In the genomic region with DNA sequence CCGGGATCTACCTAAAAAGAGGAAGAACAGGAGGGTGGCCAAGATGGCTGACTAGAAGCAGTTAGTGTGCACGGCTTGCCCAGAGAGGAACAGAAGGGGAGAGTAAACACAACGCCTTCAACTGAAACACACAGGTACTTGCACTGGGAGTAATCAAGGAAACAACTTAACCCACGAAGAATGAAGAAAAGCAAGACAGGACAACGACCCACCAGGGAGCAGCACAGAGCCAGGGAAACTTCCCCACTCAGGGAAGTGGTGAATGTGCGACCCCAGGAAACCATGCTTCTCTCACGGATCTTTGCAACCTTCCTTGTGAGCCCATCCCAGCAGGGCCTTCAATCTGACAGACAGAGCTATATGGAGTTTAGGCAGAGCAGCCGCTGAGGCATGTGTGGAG, we compare ENCODE assay signal across 19 cellular contexts. TPM values are rescaled to one million over a fixed set of nuclear protein-coding genes. Genes with fewer than 3 reads are reported as not detected.
DNase-seq lines count a peak whose midpoint lies in the region; ATAC-seq, FAIRE-seq and TF ChIP-seq lines count a peak whose summit lies in the region.
"Had no signal": no experiment of that assay in that cellular context is flagged by ENCODE, and none has a peak within 500 bp of the region (broad histone marks: within the 10 kb centered on the region; RNA-seq: fewer than 3 reads in every experiment).

No MANE protein-coding gene starts in this region.

- no peaks in the 10 kb centered on the region for H4K20me1 ChIP-seq in K562 (replicated peaks; ENCODE audit: control insufficient read depth, insufficient read depth, low read length)
- no peaks in the 10 kb centered on the region for H4K20me1 ChIP-seq in osteoblast (ENCODE audit: insufficient read depth, low read length)

- H3K27ac ChIP-seq in K562 (ENCODE audit: extremely low read depth, low read depth, low read length) (no peak overlapping the region), osteoblast (ENCODE audit: low read depth, low read length) (no peak overlapping the region)
- H3K27ac ChIP-seq: upper lobe of left lung had no signal

- FAIRE-seq in K562 (lab: Jason Lieb, UNC) = no peak

- H3K36me3 ChIP-seq in K562 (ENCODE audit: control insufficient read depth, insufficient read depth, low read length) (no peaks in the 10 kb centered on the region), osteoblast (ENCODE audit: insufficient read depth, low read length) (no peaks in the 10 kb centered on the region)
- H3K36me3 ChIP-seq: upper lobe of left lung had no signal

- in situ Hi-C loops in K562 (cut with MboI) = no loop called here

- H3K79me2 ChIP-seq in K562 (ENCODE audit: control insufficient read depth, insufficient read depth, low read length) = no peaks in the 10 kb centered on the region
- H3K79me2 ChIP-seq in osteoblast (ENCODE audit: insufficient read depth, low read length) = no peaks in the 10 kb centered on the region

- no peak overlapping the region for H3K9ac ChIP-seq in K562 (ENCODE audit: insufficient read depth in 1 of 2, low read depth in 2 of 2, low read length in 2 of 2)

- no peaks in the 10 kb centered on the region for H3K4me1 ChIP-seq in K562 (replicated peaks in 1 of 2; ENCODE audit: control insufficient read depth in 2 of 2, insufficient read depth in 2 of 2, low read length in 2 of 2)
- no peaks in the 10 kb centered on the region for H3K4me1 ChIP-seq in osteoblast (ENCODE audit: insufficient read depth, low read length)
- H3K4me1 ChIP-seq: upper lobe of left lung had no signal

- no peak overlapping the region for H3K4me3 ChIP-seq in K562
- no peak overlapping the region for H3K4me3 ChIP-seq in osteoblast (ENCODE audit: insufficient read depth, low read length)
- H3K4me3 ChIP-seq: smooth muscle cell, upper lobe of left lung had no signal

- no peak for TF ChIP-seq POLR2A in K562 (conservative IDR thresholded peaks at IDR 0.05)

- no TSS peak for BruUV-seq in K562 (replicated peaks; lab: Mats Ljungman, UMichigan)

- peak in 1 of 2 experiments; percentile 38; a peak in 2 of 4 replicates for TF ChIP-seq RAD21 in K562 (CRISPR knock-in tag; conservative IDR thresholded peaks at IDR 0.05 in 1 of 2, IDR thresholded peaks at IDR 0.05 in 1 of 2)

- TF ChIP-seq CTCF in K562 (IDR thresholded peaks at IDR 0.05 in 2 of 3, conservative IDR thresholded peaks at IDR 0.05 in 1 of 3; ENCODE audit: insufficient read depth in 2 of 3, low read depth in 1 of 3, low read length in 3 of 3) (0 out of 6 replicates have a peak, but pooled peaks have one; percentile 5 to 24 (median 12)), osteoblast (IDR thresholded peaks at IDR 0.05; ENCODE audit: extremely low read depth, low read depth, low read length) (peak; percentile 13)

- H2AFZ ChIP-seq in K562 (ENCODE audit: low read depth, low read length) = no peak overlapping the region
- no peak overlapping the region for H2AFZ ChIP-seq in osteoblast (ENCODE audit: low read length)

- no peaks in the 10 kb centered on the region for H3K9me1 ChIP-seq in K562 (ENCODE audit: control insufficient read depth, insufficient read depth, low read length)

- intact Hi-C loops in K562 (cut with micrococcal nuclease) = no loop called here

- 3% methylated on average over 8 of the region's 8 CpGs for WGBS in K562 (ENCODE audit: insufficient coverage, low coverage, missing lambda C conversion rate)

- H3K9me3 ChIP-seq in K562 (replicated peaks; ENCODE audit: control insufficient read depth, insufficient read depth, low read depth, low read length) = no peaks in the 10 kb centered on the region
- no peaks in the 10 kb centered on the region for H3K9me3 ChIP-seq in osteoblast (ENCODE audit: low read depth, low read length)

- CTCF ChIA-PET in K562 (lab: Yijun Ruan, JAX; ENCODE audit: low intra/inter-chr PET ratio) = no interaction called here

- POLR2A ChIA-PET in K562 (lab: Yijun Ruan, JAX) = no interaction called here

- no peak overlapping the region; the same call in 1 of the 2 replicates for H3K4me2 ChIP-seq in K562 (ENCODE audit: insufficient read depth, low read length)
- no peak overlapping the region for H3K4me2 ChIP-seq in osteoblast (ENCODE audit: insufficient read depth, low read length)
- H3K4me2 ChIP-seq: smooth muscle cell had no signal

- ATAC-seq in K562 (no peak; the same call in 2 of the 3 replicates), HG02840 (IDR thresholded peaks at IDR 0.05; ENCODE audit: low FRiP score, unreplicated experiment) (no peak)
- ATAC-seq: stimulated activated naive B cell treated with anti-CD40 and anti-IgM and Interleukin-4, amounts not matched to agents 10 μg/mL and 1 μg/mL and 100 μg/mL, for 72 hours had no signal

- DNase-seq in SKM-1 treated with dmso at 0.1 percent for 144 hours (lab: John Stamatoyannopoulos, UW; ENCODE audit: unreplicated experiment) (peak; percentile 45), SKM-1 (lab: John Stamatoyannopoulos, UW; ENCODE audit: unreplicated experiment) (no peak), MV-4-11 (lab: John Stamatoyannopoulos, UW) (peak; percentile 59), K562 (ENCODE audit: extremely low read depth in 1 of 4, low spot score in 3 of 4) (peak in 1 of 4 experiments; percentile 8), osteoblast (ENCODE audit: insufficient read length, low spot score, missing footprints) (peak; percentile 10), NCI-H748 (lab: John Stamatoyannopoulos, UW; ENCODE audit: unreplicated experiment) (no peak), NCI-H345 (lab: John Stamatoyannopoulos, UW) (no peak)
- DNase-seq: activated CD4-positive, alpha-beta T cell treated with anti-CD3 and anti-CD28 coated beads for 4 hours; activated T-cell treated with anti-CD3 and anti-CD28 coated beads for 4 hours; naive B cell; NCI-H1694; NCI-H510A; Right ventricle myocardium superior; stimulated activated naive B cell treated with anti-CD40 and anti-IgM and Interleukin-4, amounts not matched to agents 10 μg/mL and 1 μg/mL and 100 μg/mL, for 72 hours; upper lobe of left lung had no signal

- no peak for TF ChIP-seq EP300 in K562 (IDR thresholded peaks at IDR 0.05; ENCODE audit: low read length)

- H3K27me3 ChIP-seq in K562 (ENCODE audit: control insufficient read depth in 2 of 2, insufficient read depth in 2 of 2, low read length in 2 of 2) = no peaks in the 10 kb centered on the region
- H3K27me3 ChIP-seq in osteoblast (ENCODE audit: insufficient read depth, low read length) = no peaks in the 10 kb centered on the region
- H3K27me3 ChIP-seq: upper lobe of left lung had no signal

TF ChIP-seq in K562, 482 proteins besides CTCF, POLR2A, EP300 and RAD21:
- no peak for TF ChIP-seq ZNF77 (CRISPR knock-in tag; IDR thresholded peaks at IDR 0.05)
- peak in 1 of 3 experiments; percentile 34 for TF ChIP-seq YY1 (IDR thresholded peaks at IDR 0.05; ENCODE audit: borderline replicate concordance in 1 of 3, control insufficient read depth in 1 of 3, extremely low read depth in 1 of 3, insufficient read depth in 3 of 3, insufficient read length in 1 of 3, insufficient replicate concordance in 2 of 3, low read depth in 1 of 3, low read length in 2 of 3)

RNA-seq across cellular contexts. Expression of a gene that starts 46.1 kb away (rescaled TPM):
- total RNA-seq in K562 (2011; cell fraction: chromatin; rRNA removed; ENCODE audit: low replicate concordance) = 0.44 TPM in 1 of 2 replicates, not detected in the other
- 0.50 and 0.53 TPM in 2 replicates for total RNA-seq in K562 (2011; cell fraction: nucleolus; rRNA removed)
- 0.29 TPM in 1 of 2 replicates, not detected in the other for total RNA-seq in K562 (2011; cell fraction: nucleoplasm; rRNA removed)
- 0.18 and 0.41 TPM in 2 replicates for total RNA-seq in K562 (2014; rRNA removed)
- total RNA-seq in K562 (2014; rRNA removed; fragmentation: Illumina TruSeq; extraction: Trizol) = 0.07 TPM in 1 of 2 replicates, not detected in the other
- 0.11 TPM in 1 of 2 replicates, not detected in the other for total RNA-seq in K562 (2015; rRNA removed; fragmentation: Illumina TruSeq; extraction: Trizol)
- total RNA-seq in K562 (2021) = 0.51 and 0.58 TPM in 2 replicates
- polyA plus RNA-seq in K562 (2011; rRNA removed) = 0.15 TPM in 1 of 2 replicates, not detected in the other
- 0.43 TPM in 1 of 2 replicates, not detected in the other for polyA plus RNA-seq in K562 (2011; cell fraction: cytosol; rRNA removed)
- 0.07 and 0.34 TPM in 2 replicates for polyA plus RNA-seq in K562 (2011; cell fraction: nucleus; rRNA removed)
- polyA plus RNA-seq in K562 (2012) = 0.62 and 1.7 TPM in 2 replicates
- polyA plus RNA-seq in K562 (2014; fragmentation: Illumina TruSeq; extraction: Trizol) = 0.22 and 0.24 TPM in 2 replicates
- under 1 TPM; 0.24 to 0.64 TPM for polyA plus RNA-seq in K562 (2014; fragmentation: Nextera tagmentation; extraction: Ambion mirVana)
- polyA plus RNA-seq in K562 (2014; rRNA removed) = 0.15 and 0.30 TPM in 2 replicates
- polyA minus RNA-seq in K562 (2011; rRNA and poly(A)+ RNA removed) = not detected in 2 replicates
- not detected in 2 replicates for polyA minus RNA-seq in K562 (2011; cell fraction: cytosol; rRNA and poly(A)+ RNA removed)
- polyA minus RNA-seq in K562 (2011; cell fraction: nucleus; rRNA and poly(A)+ RNA removed) = not detected in 2 replicates
- not detected in 2 replicates for total RNA-seq in osteoblast
- total RNA-seq: Caco-2, LHCN-M2 had no signal

RNA-seq across cellular contexts. Expression of a gene that starts 51.3 kb away (rescaled TPM):
- total RNA-seq in K562 (2011; cell fraction: chromatin; rRNA removed; ENCODE audit: low replicate concordance) = not detected in 2 replicates
- not detected in 2 replicates for total RNA-seq in K562 (2011; cell fraction: nucleolus; rRNA removed)
- not detected in 2 replicates for total RNA-seq in K562 (2011; cell fraction: nucleoplasm; rRNA removed)
- total RNA-seq in K562 (2014; rRNA removed) (not detected in 2 replicates), K562 (2014; rRNA removed; fragmentation: Illumina TruSeq; extraction: Trizol) (not detected in 2 replicates), K562 (2015; rRNA removed; fragmentation: Illumina TruSeq; extraction: Trizol) (not detected in 2 replicates), K562 (2021) (not detected in 2 replicates), osteoblast (not detected in 2 replicates)
- polyA plus RNA-seq in K562 (2011; rRNA removed) (not detected in 2 replicates), K562 (2014; fragmentation: Illumina TruSeq; extraction: Trizol) (not detected in 2 replicates), K562 (2014; fragmentation: Nextera tagmentation; extraction: Ambion mirVana) (under 1 TPM in 1 of 2 experiments, not detected in 1; 0.04 TPM), K562 (2014; rRNA removed) (not detected in 2 replicates)
- polyA plus RNA-seq in K562 (2011; cell fraction: cytosol; rRNA removed) = not detected in 2 replicates
- polyA plus RNA-seq in K562 (2011; cell fraction: nucleus; rRNA removed) = not detected in 2 replicates
- 0.08 TPM in 1 of 2 replicates, not detected in the other for polyA plus RNA-seq in K562 (2012)
- polyA minus RNA-seq in K562 (2011; rRNA and poly(A)+ RNA removed) = not detected in 2 replicates
- polyA minus RNA-seq in K562 (2011; cell fraction: cytosol; rRNA and poly(A)+ RNA removed) = not detected in 2 replicates
- not detected in 2 replicates for polyA minus RNA-seq in K562 (2011; cell fraction: nucleus; rRNA and poly(A)+ RNA removed)
- total RNA-seq: Caco-2, LHCN-M2, smooth muscle cell had no signal
- polyA plus RNA-seq: smooth muscle cell had no signal

Comparison
In these comparisons a context has a peak if more than half of its experiments do, and no peak if none do; other contexts are left out.
1. DNase-seq: peak in SKM-1 treated with dmso at 0.1 percent for 144 hours (single experiment), MV-4-11 (single experiment) and osteoblast (single experiment); none in SKM-1 (single experiment), NCI-H748 (single experiment) and NCI-H345 (single experiment).